Comparison of ENCODE assay signal across 1 cellular context in genomic region chr14:89262041-89262440, GRCh38.
TF ChIP-seq lines count a peak whose summit lies in the region.

No MANE protein-coding gene starts in this region.

TF ChIP-seq in GM23338, 12 proteins besides CTCF, POLR2A, EP300 and RAD21 (continued from another document):
- TF ChIP-seq, protein P1, sequence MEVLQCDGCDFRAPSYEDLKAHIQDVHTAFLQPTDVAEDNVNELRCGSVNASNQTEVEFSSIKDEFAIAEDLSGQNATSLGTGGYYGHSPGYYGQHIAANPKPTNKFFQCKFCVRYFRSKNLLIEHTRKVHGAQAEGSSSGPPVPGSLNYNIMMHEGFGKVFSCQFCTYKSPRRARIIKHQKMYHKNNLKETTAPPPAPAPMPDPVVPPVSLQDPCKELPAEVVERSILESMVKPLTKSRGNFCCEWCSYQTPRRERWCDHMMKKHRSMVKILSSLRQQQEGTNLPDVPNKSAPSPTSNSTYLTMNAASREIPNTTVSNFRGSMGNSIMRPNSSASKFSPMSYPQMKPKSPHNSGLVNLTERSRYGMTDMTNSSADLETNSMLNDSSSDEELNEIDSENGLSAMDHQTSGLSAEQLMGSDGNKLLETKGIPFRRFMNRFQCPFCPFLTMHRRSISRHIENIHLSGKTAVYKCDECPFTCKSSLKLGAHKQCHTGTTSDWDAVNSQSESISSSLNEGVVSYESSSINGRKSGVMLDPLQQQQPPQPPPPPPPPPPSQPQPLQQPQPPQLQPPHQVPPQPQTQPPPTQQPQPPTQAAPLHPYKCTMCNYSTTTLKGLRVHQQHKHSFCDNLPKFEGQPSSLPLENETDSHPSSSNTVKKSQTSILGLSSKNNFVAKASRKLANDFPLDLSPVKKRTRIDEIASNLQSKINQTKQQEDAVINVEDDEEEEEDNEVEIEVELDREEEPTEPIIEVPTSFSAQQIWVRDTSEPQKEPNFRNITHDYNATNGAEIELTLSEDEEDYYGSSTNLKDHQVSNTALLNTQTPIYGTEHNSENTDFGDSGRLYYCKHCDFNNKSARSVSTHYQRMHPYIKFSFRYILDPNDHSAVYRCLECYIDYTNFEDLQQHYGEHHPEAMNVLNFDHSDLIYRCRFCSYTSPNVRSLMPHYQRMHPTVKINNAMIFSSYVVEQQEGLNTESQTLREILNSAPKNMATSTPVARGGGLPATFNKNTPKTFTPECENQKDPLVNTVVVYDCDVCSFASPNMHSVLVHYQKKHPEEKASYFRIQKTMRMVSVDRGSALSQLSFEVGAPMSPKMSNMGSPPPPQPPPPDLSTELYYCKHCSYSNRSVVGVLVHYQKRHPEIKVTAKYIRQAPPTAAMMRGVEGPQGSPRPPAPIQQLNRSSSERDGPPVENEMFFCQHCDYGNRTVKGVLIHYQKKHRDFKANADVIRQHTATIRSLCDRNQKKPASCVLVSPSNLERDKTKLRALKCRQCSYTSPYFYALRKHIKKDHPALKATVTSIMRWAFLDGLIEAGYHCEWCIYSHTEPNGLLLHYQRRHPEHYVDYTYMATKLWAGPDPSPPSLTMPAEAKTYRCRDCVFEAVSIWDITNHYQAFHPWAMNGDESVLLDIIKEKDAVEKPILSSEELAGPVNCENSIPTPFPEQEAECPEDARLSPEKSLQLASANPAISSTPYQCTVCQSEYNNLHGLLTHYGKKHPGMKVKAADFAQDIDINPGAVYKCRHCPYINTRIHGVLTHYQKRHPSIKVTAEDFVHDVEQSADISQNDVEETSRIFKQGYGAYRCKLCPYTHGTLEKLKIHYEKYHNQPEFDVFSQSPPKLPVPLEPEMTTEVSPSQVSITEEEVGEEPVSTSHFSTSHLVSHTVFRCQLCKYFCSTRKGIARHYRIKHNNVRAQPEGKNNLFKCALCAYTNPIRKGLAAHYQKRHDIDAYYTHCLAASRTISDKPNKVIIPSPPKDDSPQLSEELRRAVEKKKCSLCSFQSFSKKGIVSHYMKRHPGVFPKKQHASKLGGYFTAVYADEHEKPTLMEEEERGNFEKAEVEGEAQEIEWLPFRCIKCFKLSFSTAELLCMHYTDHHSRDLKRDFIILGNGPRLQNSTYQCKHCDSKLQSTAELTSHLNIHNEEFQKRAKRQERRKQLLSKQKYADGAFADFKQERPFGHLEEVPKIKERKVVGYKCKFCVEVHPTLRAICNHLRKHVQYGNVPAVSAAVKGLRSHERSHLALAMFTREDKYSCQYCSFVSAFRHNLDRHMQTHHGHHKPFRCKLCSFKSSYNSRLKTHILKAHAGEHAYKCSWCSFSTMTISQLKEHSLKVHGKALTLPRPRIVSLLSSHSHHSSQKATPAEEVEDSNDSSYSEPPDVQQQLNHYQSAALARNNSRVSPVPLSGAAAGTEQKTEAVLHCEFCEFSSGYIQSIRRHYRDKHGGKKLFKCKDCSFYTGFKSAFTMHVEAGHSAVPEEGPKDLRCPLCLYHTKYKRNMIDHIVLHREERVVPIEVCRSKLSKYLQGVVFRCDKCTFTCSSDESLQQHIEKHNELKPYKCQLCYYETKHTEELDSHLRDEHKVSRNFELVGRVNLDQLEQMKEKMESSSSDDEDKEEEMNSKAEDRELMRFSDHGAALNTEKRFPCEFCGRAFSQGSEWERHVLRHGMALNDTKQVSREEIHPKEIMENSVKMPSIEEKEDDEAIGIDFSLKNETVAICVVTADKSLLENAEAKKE (CRISPR knock-in tag; IDR thresholded peaks at IDR 0.05) = no peak
- TF ChIP-seq STAT1 (IDR thresholded peaks at IDR 0.05; ENCODE audit: unreplicated experiment) (no peak), NANOG (IDR thresholded peaks at IDR 0.05; ENCODE audit: borderline replicate concordance) (no peak), EZH2phosphoT487 (IDR thresholded peaks at IDR 0.05; ENCODE audit: unreplicated experiment) (no peak), ZNF331 (CRISPR knock-in tag; IDR thresholded peaks at IDR 0.05; ENCODE audit: low read depth) (no peak), CREB1 (CRISPR knock-in tag; IDR thresholded peaks at IDR 0.05; ENCODE audit: low read depth) (no peak), POLR2AphosphoS5 (IDR thresholded peaks at IDR 0.05; ENCODE audit: low read depth) (no peak), EZH2 (IDR thresholded peaks at IDR 0.05; ENCODE audit: low read depth, unreplicated experiment) (no peak), ZNF114 (CRISPR knock-in tag; IDR thresholded peaks at IDR 0.05) (no peak)
- TF ChIP-seq, protein P2, sequence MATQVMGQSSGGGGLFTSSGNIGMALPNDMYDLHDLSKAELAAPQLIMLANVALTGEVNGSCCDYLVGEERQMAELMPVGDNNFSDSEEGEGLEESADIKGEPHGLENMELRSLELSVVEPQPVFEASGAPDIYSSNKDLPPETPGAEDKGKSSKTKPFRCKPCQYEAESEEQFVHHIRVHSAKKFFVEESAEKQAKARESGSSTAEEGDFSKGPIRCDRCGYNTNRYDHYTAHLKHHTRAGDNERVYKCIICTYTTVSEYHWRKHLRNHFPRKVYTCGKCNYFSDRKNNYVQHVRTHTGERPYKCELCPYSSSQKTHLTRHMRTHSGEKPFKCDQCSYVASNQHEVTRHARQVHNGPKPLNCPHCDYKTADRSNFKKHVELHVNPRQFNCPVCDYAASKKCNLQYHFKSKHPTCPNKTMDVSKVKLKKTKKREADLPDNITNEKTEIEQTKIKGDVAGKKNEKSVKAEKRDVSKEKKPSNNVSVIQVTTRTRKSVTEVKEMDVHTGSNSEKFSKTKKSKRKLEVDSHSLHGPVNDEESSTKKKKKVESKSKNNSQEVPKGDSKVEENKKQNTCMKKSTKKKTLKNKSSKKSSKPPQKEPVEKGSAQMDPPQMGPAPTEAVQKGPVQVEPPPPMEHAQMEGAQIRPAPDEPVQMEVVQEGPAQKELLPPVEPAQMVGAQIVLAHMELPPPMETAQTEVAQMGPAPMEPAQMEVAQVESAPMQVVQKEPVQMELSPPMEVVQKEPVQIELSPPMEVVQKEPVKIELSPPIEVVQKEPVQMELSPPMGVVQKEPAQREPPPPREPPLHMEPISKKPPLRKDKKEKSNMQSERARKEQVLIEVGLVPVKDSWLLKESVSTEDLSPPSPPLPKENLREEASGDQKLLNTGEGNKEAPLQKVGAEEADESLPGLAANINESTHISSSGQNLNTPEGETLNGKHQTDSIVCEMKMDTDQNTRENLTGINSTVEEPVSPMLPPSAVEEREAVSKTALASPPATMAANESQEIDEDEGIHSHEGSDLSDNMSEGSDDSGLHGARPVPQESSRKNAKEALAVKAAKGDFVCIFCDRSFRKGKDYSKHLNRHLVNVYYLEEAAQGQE (IDR thresholded peaks at IDR 0.05; ENCODE audit: unreplicated experiment) = no peak
